Comparison of ENCODE assay signal across 17 cellular contexts in the genomic region with DNA sequence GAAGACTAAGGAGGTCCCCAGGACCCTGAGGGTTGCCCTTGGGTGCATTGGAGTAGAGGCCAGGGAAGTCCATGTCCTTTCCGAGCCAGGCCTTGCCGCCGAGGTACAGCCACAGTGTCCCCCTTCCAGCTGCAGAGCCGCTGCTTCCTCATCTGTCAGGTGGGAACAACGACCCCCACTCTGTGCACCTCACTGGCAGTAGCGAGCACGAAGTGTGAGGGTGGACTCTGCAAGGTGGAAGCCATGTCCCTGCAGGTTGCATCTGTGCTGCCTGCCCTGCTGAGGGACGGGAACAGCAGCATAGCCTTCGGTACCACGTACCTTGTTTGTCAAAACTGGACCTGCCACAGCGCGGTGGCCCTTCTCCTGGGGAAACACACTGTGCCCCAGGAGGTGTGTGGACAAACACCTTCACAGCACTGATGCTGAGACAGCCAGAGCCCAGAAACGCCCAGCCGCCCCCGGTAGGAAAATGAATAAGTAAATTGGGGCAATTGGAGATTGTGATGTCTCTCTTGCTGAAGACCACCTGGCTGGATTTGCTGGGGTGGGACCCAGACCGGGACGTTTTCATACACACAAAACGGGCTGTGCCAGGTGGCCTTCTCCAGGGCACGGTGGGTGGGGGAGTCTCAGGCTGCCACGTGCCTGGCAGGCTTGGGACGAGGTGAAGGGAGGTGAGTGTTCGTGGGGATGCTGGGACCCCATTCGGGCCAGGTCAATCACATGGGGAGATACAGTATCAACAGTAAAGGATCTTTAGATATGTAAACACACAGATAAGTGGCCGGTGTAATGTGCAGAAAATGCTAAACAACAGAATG.
"Had no signal": no experiment of that assay in that cellular context is flagged by ENCODE, and none has a peak within 500 bp of the region (broad histone marks: within the 10 kb centered on the region; RNA-seq: fewer than 3 reads in every experiment).

No MANE protein-coding gene starts in this region.

- DNase-seq: activated CD4-positive, alpha-beta T cell treated with anti-CD3 and anti-CD28 coated beads for 36 hours; activated CD4-positive, alpha-beta T cell treated with anti-CD3 and anti-CD28 coated beads, Interleukin-2, amount 50 U/mL, for 48 hours; activated naive CD4-positive, alpha-beta T cell treated with Interleukin-2 at 50 U/mL for 16 hours; activated naive CD8-positive, alpha-beta T cell treated with anti-CD3 and anti-CD28 coated beads, Interleukin-2, amount 50 U/mL, for 24 hours; brain microvascular endothelial cell; colonic mucosa; foreskin keratinocyte; glutamatergic neuron; islet precursor cell; stimulated activated naive CD8-positive, alpha-beta T cell treated with anti-CD3 and anti-CD28 coated beads, Interleukin-15, Interleukin-2, amounts not matched to agents 100 U/mL and 50 U/mL, for 24 hours; SW 1271; T-helper 2 cell had no signal

- H3K9me3 Mint-ChIP-seq: activated naive CD8-positive, alpha-beta T cell treated with anti-CD3 and anti-CD28 coated beads, Interleukin-2, amount 50 U/mL, for 24 hours; central memory CD8-positive, alpha-beta T cell; mesothelial cell of epicardium; nephron had no signal

- H3K27ac ChIP-seq: brain microvascular endothelial cell, colonic mucosa, foreskin keratinocyte, tibial nerve, VCaP had no signal

- H3K4me1 ChIP-seq: colonic mucosa, foreskin keratinocyte, tibial nerve had no signal

- H3K4me3 Mint-ChIP-seq: activated CD4-positive, alpha-beta T cell treated with anti-CD3 and anti-CD28 coated beads for 36 hours; activated naive CD8-positive, alpha-beta T cell treated with anti-CD3 and anti-CD28 coated beads, Interleukin-2, amount 50 U/mL, for 24 hours; central memory CD8-positive, alpha-beta T cell; mesothelial cell of epicardium; nephron had no signal

- H3K4me1 Mint-ChIP-seq: activated CD4-positive, alpha-beta T cell treated with anti-CD3 and anti-CD28 coated beads for 36 hours; central memory CD8-positive, alpha-beta T cell had no signal

- ATAC-seq: activated CD4-positive, alpha-beta T cell treated with anti-CD3 and anti-CD28 coated beads for 36 hours; activated naive CD8-positive, alpha-beta T cell treated with anti-CD3 and anti-CD28 coated beads, Interleukin-2, amount 50 U/mL, for 24 hours; foreskin keratinocyte; stimulated activated naive CD8-positive, alpha-beta T cell treated with anti-CD3 and anti-CD28 coated beads, Interleukin-15, Interleukin-2, amounts not matched to agents 100 U/mL and 50 U/mL, for 24 hours had no signal

- H3K36me3 Mint-ChIP-seq: mesothelial cell of epicardium had no signal

- H3K36me3 ChIP-seq: brain microvascular endothelial cell, colonic mucosa, tibial nerve had no signal

- H3K27me3 ChIP-seq: brain microvascular endothelial cell, colonic mucosa, tibial nerve had no signal

- H3K9me3 ChIP-seq: colonic mucosa, tibial nerve had no signal

- H3K4me3 ChIP-seq: colonic mucosa, tibial nerve had no signal

- H3K27me3 Mint-ChIP-seq: activated CD4-positive, alpha-beta T cell treated with anti-CD3 and anti-CD28 coated beads for 36 hours; activated naive CD8-positive, alpha-beta T cell treated with anti-CD3 and anti-CD28 coated beads, Interleukin-2, amount 50 U/mL, for 24 hours had no signal

- H3K27ac Mint-ChIP-seq: activated CD4-positive, alpha-beta T cell treated with anti-CD3 and anti-CD28 coated beads for 36 hours; activated naive CD8-positive, alpha-beta T cell treated with anti-CD3 and anti-CD28 coated beads, Interleukin-2, amount 50 U/mL, for 24 hours; mesothelial cell of epicardium; nephron had no signal
